ENCODE assay signal across 8 cellular contexts in genomic region chrX:24026403-24026801, GRCh38. TPM values are rescaled to one million over a fixed set of nuclear protein-coding genes. Genes with fewer than 3 reads are reported as not detected.
DNase-seq lines count a peak whose midpoint lies in the region; ATAC-seq, FAIRE-seq and TF ChIP-seq lines count a peak whose summit lies in the region.

No MANE protein-coding gene starts in this region.

- peak overlapping the region; percentile 97 for H3K27ac Mint-ChIP-seq in type B pancreatic cell

- H3K9me3 Mint-ChIP-seq in type B pancreatic cell: no peaks in the 10 kb centered on the region

- H3K4me1 ChIP-seq in HAP-1 (peaks cover 15% of the 10 kb centered on the region), ascending aorta (no peaks in the 10 kb centered on the region), HepG2 (ENCODE audit: insufficient read depth, low read length) (peaks cover 8% of the 10 kb centered on the region; the same call in 1 of the 2 replicates)

- H3K36me3 Mint-ChIP-seq in type B pancreatic cell: peaks cover 12% of the 10 kb centered on the region

- no peak for FAIRE-seq in HepG2 (lab: Jason Lieb, UNC)

- no peaks in the 10 kb centered on the region for H3K27me3 Mint-ChIP-seq in type B pancreatic cell

- ATAC-seq in HepG2 (no peak), GM19463 (IDR thresholded peaks at IDR 0.05; ENCODE audit: unreplicated experiment) (no peak)

- no peaks in the 10 kb centered on the region for H3K36me3 ChIP-seq in HAP-1 (replicated peaks)
- H3K36me3 ChIP-seq in ascending aorta: no peaks in the 10 kb centered on the region
- 0 out of 5 replicates have a peak, but pooled peaks cover 0 to 3% of the 10 kb centered on the region in 2 experiments for H3K36me3 ChIP-seq in HepG2 (replicated peaks in 1 of 2; ENCODE audit: control insufficient read depth in 1 of 2, insufficient read depth in 2 of 2, low read length in 2 of 2)

- 93% methylated on average over 13 of the region's 13 CpGs for WGBS in HepG2 (ENCODE audit: low lambda C conversion rate)

- intact Hi-C loops in ascending aorta (cut with DNase I): loop anchor here (5.0 to 10.0 kb wide), 2 partner anchors 244 to 282 kb away; partner anchors contain the start of genes ACOT9 and SAT1
- intact Hi-C loops in HepG2 (cut with micrococcal nuclease; ENCODE audit: unreplicated experiment): no loop called here

- no peak for TF ChIP-seq POLR2A in HepG2 (IDR thresholded peaks at IDR 0.05; ENCODE audit: insufficient read depth in 1 of 2, low read depth in 2 of 2, low read length in 2 of 2)

- no TSS peak for BruUV-seq in HepG2 (replicated peaks; lab: Mats Ljungman, UMichigan)

- H3K27ac ChIP-seq in ascending aorta (peak overlapping the region; percentile 93 to 96), HepG2 (ENCODE audit: extremely low read length, insufficient read depth, low read length) (no peak overlapping the region)

- H3K4me3 Mint-ChIP-seq in type B pancreatic cell: peak overlapping the region; percentile 89

- H3K4me2 ChIP-seq in HepG2 (ENCODE audit: low read depth, low read length): peak overlapping the region; percentile 81

- H3K9me3 ChIP-seq in HAP-1 (no peaks in the 10 kb centered on the region), ascending aorta (no peaks in the 10 kb centered on the region), HepG2 (ENCODE audit: low read length) (no peaks in the 10 kb centered on the region)

- H3K4me3 ChIP-seq in AG04449 (ENCODE audit: low read depth, low read length): peak overlapping the region; percentile 73
- H3K4me3 ChIP-seq in HAP-1: peak overlapping the region; percentile 85
- H3K4me3 ChIP-seq in ascending aorta: peak overlapping the region; percentile 75 to 94
- H3K4me3 ChIP-seq in HepG2 (replicated peaks in 1 of 3; ENCODE audit: insufficient read depth in 1 of 3, low read depth in 2 of 3, low read length in 3 of 3): peak overlapping the region in 2 of 3 experiments; percentile 49 to 69; a peak in 1 of 6 replicates

- H3K79me2 ChIP-seq in HepG2 (ENCODE audit: insufficient read depth, low read length): peaks cover 22% of the 10 kb centered on the region

- no peak overlapping the region for H3K9ac ChIP-seq in HepG2 (ENCODE audit: insufficient read depth, low read depth, low read length)

- TF ChIP-seq EP300 in HepG2 (IDR thresholded peaks at IDR 0.05; ENCODE audit: low read depth in 2 of 2, low read length in 2 of 2) (no peak), HepG2 (CRISPR knock-in tag; IDR thresholded peaks at IDR 0.05; ENCODE audit: borderline replicate concordance) (no peak)

- DNase-seq in AG04449 (ENCODE audit: low read depth, low spot score): no peak
- peak in 1 of 2 experiments; percentile 21 for DNase-seq in HAP-1 (ENCODE audit: low spot score in 2 of 2)
- no peak for DNase-seq in ascending aorta (ENCODE audit: low spot score in 2 of 2)
- DNase-seq in HepG2 (ENCODE audit: low spot score): no peak
- DNase-seq in type B pancreatic cell (ENCODE audit: extremely low spot score, unreplicated experiment): no peak
- DNase-seq in NCI-H187 treated with DMSO at 0.1 percent for 48 hours (lab: John Stamatoyannopoulos, UW): no peak
- no peak for DNase-seq in NCI-H1436 treated with DMSO at 0.1 percent for 48 hours (lab: John Stamatoyannopoulos, UW)

- CTCF ChIA-PET in AG04449 (lab: Yijun Ruan, JAX): interaction anchor here (2.9 kb wide), 1 partner anchor 28 kb away, joined by 17 read pairs; the partner anchor contains the start of gene EIF2S3
- CTCF ChIA-PET in HepG2 (lab: Yijun Ruan, JAX; ENCODE audit: low intra/inter-chr PET ratio, low total read pairs): no interaction called here

- H4K20me1 ChIP-seq in HepG2 (ENCODE audit: insufficient read depth, low read length): no peaks in the 10 kb centered on the region

- no peak for TF ChIP-seq RAD21 in HepG2 (CRISPR knock-in tag; IDR thresholded peaks at IDR 0.05)

- in situ Hi-C loops in HAP-1 (cut with MboI; ENCODE audit: low sequenced_read_pairs): loop anchor here (10.0 kb wide), 1 partner anchor 112 kb away; no protein-coding TSS in a partner anchor
- in situ Hi-C loops in HepG2 (cut with HindIII; ENCODE audit: extremely low pct_ligation_motif_present, low pct_unique_long_range_greater_than_20kb): no loop called here

- peaks cover 10% of the 10 kb centered on the region for H3K4me1 Mint-ChIP-seq in type B pancreatic cell (ENCODE audit: unreplicated experiment)

- H3K27me3 ChIP-seq in HAP-1 (ENCODE audit: low read depth) (no peaks in the 10 kb centered on the region), ascending aorta (no peaks in the 10 kb centered on the region), HepG2 (ENCODE audit: control insufficient read depth in 1 of 2, insufficient read depth in 2 of 2, low read length in 2 of 2) (no peaks in the 10 kb centered on the region; a peak in 1 of 5 replicates)

- no peak overlapping the region for H2AFZ ChIP-seq in HepG2 (ENCODE audit: low read length)

- no peak for TF ChIP-seq CTCF in AG04449 (IDR thresholded peaks at IDR 0.05; ENCODE audit: insufficient read depth, low read length, missing control alignments)
- no peak for TF ChIP-seq CTCF in ascending aorta (IDR thresholded peaks at IDR 0.05)
- no peak for TF ChIP-seq CTCF in HepG2 (CRISPR knock-in tag; IDR thresholded peaks at IDR 0.05)
- TF ChIP-seq CTCF in type B pancreatic cell (conservative IDR thresholded peaks at IDR 0.05): no peak

- POLR2A ChIA-PET in AG04449 (lab: Yijun Ruan, JAX): interaction anchor here (0.5 to 2.3 kb wide), 3 partner anchors 22 to 165 kb away, joined by 3 to 20 read pairs (median 6); partner anchors contain the start of gene EIF2S3
- POLR2A ChIA-PET in HepG2 (lab: Yijun Ruan, JAX): interaction anchor here (1.1 to 4.1 kb wide), 3 partner anchors 25 to 118 kb away, joined by 3 to 35 read pairs (median 26); partner anchors contain the start of genes APOO, CXorf58 and EIF2S3

RNA-seq across cellular contexts. Expression of gene KLHL15, which starts 0.6 kb away (rescaled TPM):
- total RNA-seq in ascending aorta (3.1 TPM), HepG2 (2016; rRNA removed; fragmentation: Illumina TruSeq; extraction: Trizol) (5.5 and 6.9 TPM in 2 replicates), type B pancreatic cell (ENCODE audit: low replicate concordance) (12.0 and 17.6 TPM in 2 replicates)
- total RNA-seq in HepG2 (2016; cell fraction: cytosol; rRNA removed; fragmentation: Illumina TruSeq; extraction: Trizol; ENCODE audit: low read depth): 0.51 and 0.62 TPM in 2 replicates
- 5.3 and 6.4 TPM in 2 replicates for total RNA-seq in HepG2 (2016; cell fraction: insoluble cytoplasmic fraction; rRNA removed; fragmentation: Illumina TruSeq; extraction: Trizol)
- total RNA-seq in HepG2 (2016; cell fraction: membrane; rRNA removed; fragmentation: Illumina TruSeq; extraction: Trizol): 1.7 and 2.2 TPM in 2 replicates
- total RNA-seq in HepG2 (2016; cell fraction: nucleus; rRNA removed; fragmentation: Illumina TruSeq; extraction: Trizol): 7.2 and 8.4 TPM in 2 replicates
- polyA plus RNA-seq in HepG2 (2011; rRNA removed): 2.1 and 2.8 TPM in 2 replicates
- 0.93 and 1.6 TPM in 2 replicates for polyA plus RNA-seq in HepG2 (2011; cell fraction: cytosol; rRNA removed)
- 2.0 TPM in 2 replicates for polyA plus RNA-seq in HepG2 (2011; cell fraction: nucleus; rRNA removed)
- 2.3 and 2.5 TPM in 2 replicates for polyA plus RNA-seq in HepG2 (2012)
- 0.10 and 0.11 TPM in 2 replicates for polyA plus RNA-seq in HepG2 (2016; cell fraction: cytosol; fragmentation: Illumina TruSeq; extraction: Trizol; ENCODE audit: low read depth)
- polyA plus RNA-seq in HepG2 (2016; cell fraction: insoluble cytoplasmic fraction; fragmentation: Illumina TruSeq; extraction: Trizol; ENCODE audit: low read depth): 3.6 and 3.9 TPM in 2 replicates
- 0.63 and 0.66 TPM in 2 replicates for polyA plus RNA-seq in HepG2 (2016; cell fraction: membrane; fragmentation: Illumina TruSeq; extraction: Trizol; ENCODE audit: low read depth)
- 7.2 and 7.3 TPM in 2 replicates for polyA plus RNA-seq in HepG2 (2016; cell fraction: nucleus; fragmentation: Illumina TruSeq; extraction: Trizol; ENCODE audit: insufficient read depth, low read depth)
- polyA minus RNA-seq in HepG2 (2011; rRNA and poly(A)+ RNA removed; ENCODE audit: low replicate concordance): 2.7 and 15.6 TPM in 2 replicates
- 3.5 and 4.1 TPM in 2 replicates for polyA minus RNA-seq in HepG2 (2011; cell fraction: cytosol; rRNA and poly(A)+ RNA removed)
- 8.5 and 13.3 TPM in 2 replicates for polyA minus RNA-seq in HepG2 (2011; cell fraction: nucleus; rRNA and poly(A)+ RNA removed)

RNA-seq across cellular contexts. Expression of gene EIF2S3, which starts 28.4 kb away (rescaled TPM):
- total RNA-seq in ascending aorta (60.7 TPM), HepG2 (2016; rRNA removed; fragmentation: Illumina TruSeq; extraction: Trizol) (183 and 238 TPM in 2 replicates), type B pancreatic cell (ENCODE audit: low replicate concordance) (368 and 418 TPM in 2 replicates)
- 37.3 and 41.7 TPM in 2 replicates for total RNA-seq in HepG2 (2016; cell fraction: cytosol; rRNA removed; fragmentation: Illumina TruSeq; extraction: Trizol; ENCODE audit: low read depth)
- 180 and 236 TPM in 2 replicates for total RNA-seq in HepG2 (2016; cell fraction: insoluble cytoplasmic fraction; rRNA removed; fragmentation: Illumina TruSeq; extraction: Trizol)
- 150 and 183 TPM in 2 replicates for total RNA-seq in HepG2 (2016; cell fraction: membrane; rRNA removed; fragmentation: Illumina TruSeq; extraction: Trizol)
- total RNA-seq in HepG2 (2016; cell fraction: nucleus; rRNA removed; fragmentation: Illumina TruSeq; extraction: Trizol): 88.9 and 103 TPM in 2 replicates
- polyA plus RNA-seq in HepG2 (2011; rRNA removed): 60.2 and 61.0 TPM in 2 replicates
- 51.3 and 69.8 TPM in 2 replicates for polyA plus RNA-seq in HepG2 (2011; cell fraction: cytosol; rRNA removed)
- 54.5 and 74.4 TPM in 2 replicates for polyA plus RNA-seq in HepG2 (2011; cell fraction: nucleus; rRNA removed)
- 96.5 and 126 TPM in 2 replicates for polyA plus RNA-seq in HepG2 (2012)
- polyA plus RNA-seq in HepG2 (2016; cell fraction: cytosol; fragmentation: Illumina TruSeq; extraction: Trizol; ENCODE audit: low read depth): 25.0 and 25.4 TPM in 2 replicates
- polyA plus RNA-seq in HepG2 (2016; cell fraction: insoluble cytoplasmic fraction; fragmentation: Illumina TruSeq; extraction: Trizol; ENCODE audit: low read depth): 189 and 202 TPM in 2 replicates
- 88.6 and 105 TPM in 2 replicates for polyA plus RNA-seq in HepG2 (2016; cell fraction: membrane; fragmentation: Illumina TruSeq; extraction: Trizol; ENCODE audit: low read depth)
- 139 and 141 TPM in 2 replicates for polyA plus RNA-seq in HepG2 (2016; cell fraction: nucleus; fragmentation: Illumina TruSeq; extraction: Trizol; ENCODE audit: insufficient read depth, low read depth)
- polyA minus RNA-seq in HepG2 (2011; rRNA and poly(A)+ RNA removed; ENCODE audit: low replicate concordance): 107 and 391 TPM in 2 replicates
- 321 and 334 TPM in 2 replicates for polyA minus RNA-seq in HepG2 (2011; cell fraction: cytosol; rRNA and poly(A)+ RNA removed)
- polyA minus RNA-seq in HepG2 (2011; cell fraction: nucleus; rRNA and poly(A)+ RNA removed): 66.2 and 96.0 TPM in 2 replicates
